Comparison of ENCODE assay signal across 2 cellular contexts in genomic region chr11:119361056-119361787, GRCh38.
TF ChIP-seq lines count a peak whose summit lies in the region.

No MANE protein-coding gene starts in this region.

TF ChIP-seq in HEK293, 187 proteins besides CTCF, POLR2A, EP300 and RAD21 (continues in another document):
- TF ChIP-seq ZSCAN30 (tag by site-specific recombination; IDR thresholded peaks at IDR 0.05), result no peak
- TF ChIP-seq ZNF341 (tag by site-specific recombination; IDR thresholded peaks at IDR 0.05; ENCODE audit: low read depth), result peak; percentile 40; the same call in 1 of the 2 replicates
- TF ChIP-seq ZNF600 (tag by site-specific recombination; IDR thresholded peaks at IDR 0.05), result peak; percentile 88
- TF ChIP-seq KLF17 (tag by site-specific recombination; IDR thresholded peaks at IDR 0.05), result peak; percentile 54
- no peak for TF ChIP-seq ZNF114 (tag by site-specific recombination; IDR thresholded peaks at IDR 0.05)
- TF ChIP-seq PATZ1 (tag by site-specific recombination; IDR thresholded peaks at IDR 0.05), result peak; percentile 69
- TF ChIP-seq ZNF366 (tag by site-specific recombination; conservative IDR thresholded peaks at IDR 0.05), result peak; percentile 62
- peak; percentile 41; the same call in 1 of the 2 replicates for TF ChIP-seq SCRT2 (tag by site-specific recombination; IDR thresholded peaks at IDR 0.05)
- TF ChIP-seq ZEB2 (tag by site-specific recombination; IDR thresholded peaks at IDR 0.05), result 0 out of 2 replicates have a peak, but pooled peaks have one; percentile 38
- no peak for TF ChIP-seq YY1 (tag by site-specific recombination; IDR thresholded peaks at IDR 0.05)
- no peak for TF ChIP-seq ZNF155 (tag by site-specific recombination; IDR thresholded peaks at IDR 0.05)
- TF ChIP-seq HOXD13 (CRISPR knock-in tag; IDR thresholded peaks at IDR 0.05; ENCODE audit: borderline replicate concordance), result no peak
- peak; percentile 41; the same call in 1 of the 2 replicates for TF ChIP-seq SP2 (tag by site-specific recombination; IDR thresholded peaks at IDR 0.05)
- TF ChIP-seq OVOL3 (tag by site-specific recombination; IDR thresholded peaks at IDR 0.05), result no peak
- TF ChIP-seq ZNF629 (tag by site-specific recombination; IDR thresholded peaks at IDR 0.05), result peak; percentile 53
- no peak for TF ChIP-seq BCL11A (tag by site-specific recombination; IDR thresholded peaks at IDR 0.05; ENCODE audit: low read depth)
- peak; percentile 31; the same call in 1 of the 2 replicates for TF ChIP-seq KLF8 (tag by site-specific recombination; IDR thresholded peaks at IDR 0.05)
- TF ChIP-seq ZFHX2 (tag by site-specific recombination; conservative IDR thresholded peaks at IDR 0.05), result peak; percentile 85
- peak; percentile 53; the same call in 1 of the 2 replicates for TF ChIP-seq ZXDB (tag by site-specific recombination; IDR thresholded peaks at IDR 0.05)
- 0 out of 2 replicates have a peak, but pooled peaks have one; percentile 19 for TF ChIP-seq ZNF558 (tag by site-specific recombination; IDR thresholded peaks at IDR 0.05)
- 0 out of 2 replicates have a peak, but pooled peaks have one; percentile 22 for TF ChIP-seq ZFP69B (tag by site-specific recombination; IDR thresholded peaks at IDR 0.05)
- no peak for TF ChIP-seq ZNF571 (tag by site-specific recombination; IDR thresholded peaks at IDR 0.05)
- TF ChIP-seq ZFP41 (tag by site-specific recombination; IDR thresholded peaks at IDR 0.05; ENCODE audit: borderline replicate concordance), result no peak
- TF ChIP-seq FEZF1 (tag by site-specific recombination; IDR thresholded peaks at IDR 0.05), result peak; percentile 55
- peak; percentile 48 for TF ChIP-seq GLIS1 (tag by site-specific recombination; IDR thresholded peaks at IDR 0.05)
- peak; percentile 88 for TF ChIP-seq WT1 (tag by site-specific recombination; IDR thresholded peaks at IDR 0.05)
- TF ChIP-seq ZBTB17 (tag by site-specific recombination; IDR thresholded peaks at IDR 0.05), result peak; percentile 98
- TF ChIP-seq ZFP37 (tag by site-specific recombination; IDR thresholded peaks at IDR 0.05), result 0 out of 2 replicates have a peak, but pooled peaks have one; percentile 26
- TF ChIP-seq ZNF335 (tag by site-specific recombination; conservative IDR thresholded peaks at IDR 0.05), result peak; percentile 86
- TF ChIP-seq ZNF704 (tag by site-specific recombination; IDR thresholded peaks at IDR 0.05), result no peak
- TF ChIP-seq ZBTB8A (tag by site-specific recombination; IDR thresholded peaks at IDR 0.05), result peak; percentile 25; the same call in 1 of the 2 replicates
- no peak for TF ChIP-seq PBX3 (CRISPR knock-in tag; IDR thresholded peaks at IDR 0.05)
- TF ChIP-seq SP7 (tag by site-specific recombination; IDR thresholded peaks at IDR 0.05), result peak; percentile 69
- TF ChIP-seq OSR2 (tag by site-specific recombination; IDR thresholded peaks at IDR 0.05), result peak; percentile 83
- 0 out of 2 replicates have a peak, but pooled peaks have one; percentile 33 for TF ChIP-seq ZNF660 (tag by site-specific recombination; IDR thresholded peaks at IDR 0.05)
- TF ChIP-seq TRIM28 (IDR thresholded peaks at IDR 0.05; ENCODE audit: borderline replicate concordance, low read length), result peak; percentile 84; the same call in 1 of the 2 replicates

TF ChIP-seq in H1, 55 proteins besides CTCF, POLR2A, EP300 and RAD21:
- no peak for TF ChIP-seq SIX5 (IDR thresholded peaks at IDR 0.05; ENCODE audit: low read depth, low read length)
- TF ChIP-seq TAF7 (optimal IDR thresholded peaks at IDR 0.05; ENCODE audit: borderline replicate concordance, low read depth, low read length), result no peak
- no peak for TF ChIP-seq YY1 (IDR thresholded peaks at IDR 0.05; ENCODE audit: low read depth, low read length)
- no peak for TF ChIP-seq ZNF274 (IDR thresholded peaks at IDR 0.05; ENCODE audit: borderline replicate concordance, extremely low read depth, low read length)
- TF ChIP-seq NRF1 (IDR thresholded peaks at IDR 0.05; ENCODE audit: low read depth, low read length), result no peak
- no peak for TF ChIP-seq SRF (IDR thresholded peaks at IDR 0.05; ENCODE audit: low read depth, low read length)
- no peak for TF ChIP-seq SP4 (IDR thresholded peaks at IDR 0.05; ENCODE audit: low read length)
- no peak for TF ChIP-seq KDM4A (IDR thresholded peaks at IDR 0.05; ENCODE audit: low read depth, low read length, severe bottlenecking)
- TF ChIP-seq CTBP2 (IDR thresholded peaks at IDR 0.05; ENCODE audit: borderline replicate concordance, insufficient read depth, insufficient read length, low read length), result peak; percentile 89
- TF ChIP-seq MAFK (IDR thresholded peaks at IDR 0.05; ENCODE audit: low read depth, low read length), result no peak
- TF ChIP-seq MAX (IDR thresholded peaks at IDR 0.05), result peak; percentile 73
- no peak for TF ChIP-seq HDAC6 (IDR thresholded peaks at IDR 0.05; ENCODE audit: low read depth, low read length)
- TF ChIP-seq SAP30 (IDR thresholded peaks at IDR 0.05; ENCODE audit: insufficient read depth, insufficient replicate concordance, low read length), result no peak
- no peak for TF ChIP-seq RXRA (IDR thresholded peaks at IDR 0.05; ENCODE audit: insufficient read depth, low read depth, low read length)
- TF ChIP-seq NANOG (IDR thresholded peaks at IDR 0.05; ENCODE audit: insufficient read depth, low read depth, low read length, poor library complexity, severe bottlenecking), result no peak
- TF ChIP-seq TEAD4 (IDR thresholded peaks at IDR 0.05; ENCODE audit: low read depth, low read length), result peak; percentile 74
- peak; percentile 81 to 89; a peak in 3 of 4 replicates for TF ChIP-seq SIN3A (conservative IDR thresholded peaks at IDR 0.05 in 1 of 2, IDR thresholded peaks at IDR 0.05 in 1 of 2; ENCODE audit: low read depth in 1 of 2, low read length in 2 of 2)
- TF ChIP-seq CREB1 (IDR thresholded peaks at IDR 0.05), result no peak
- TF ChIP-seq FOSL1 (IDR thresholded peaks at IDR 0.05; ENCODE audit: insufficient read depth, low read depth, low read length), result no peak
- no peak for TF ChIP-seq SP2 (IDR thresholded peaks at IDR 0.05; ENCODE audit: low read length)
- no peak for TF ChIP-seq HDAC2 (IDR thresholded peaks at IDR 0.05; ENCODE audit: borderline replicate concordance in 1 of 2, low read depth in 2 of 2, low read length in 2 of 2)
- TF ChIP-seq POU5F1 (IDR thresholded peaks at IDR 0.05; ENCODE audit: low read depth, low read length), result no peak
- no peak for TF ChIP-seq BRCA1 (IDR thresholded peaks at IDR 0.05; ENCODE audit: low read depth, low read length)
- TF ChIP-seq USF2 (IDR thresholded peaks at IDR 0.05; ENCODE audit: low read length), result no peak
- TF ChIP-seq SIRT6 (IDR thresholded peaks at IDR 0.05; ENCODE audit: low read length), result no peak
- no peak for TF ChIP-seq RFX5 (IDR thresholded peaks at IDR 0.05; ENCODE audit: borderline replicate concordance, low read depth, low read length)
- TF ChIP-seq JUND (IDR thresholded peaks at IDR 0.05; ENCODE audit: low read length), result peak; percentile 64; the same call in 1 of the 2 replicates
- no peak for TF ChIP-seq KDM5A (IDR thresholded peaks at IDR 0.05; ENCODE audit: low read length)
- no peak for TF ChIP-seq KDM1A (IDR thresholded peaks at IDR 0.05; ENCODE audit: borderline replicate concordance, low read length)
- no peak for TF ChIP-seq BACH1 (IDR thresholded peaks at IDR 0.05; ENCODE audit: low read length)
- no peak for TF ChIP-seq TBP (IDR thresholded peaks at IDR 0.05; ENCODE audit: low read depth, low read length)
- no peak for TF ChIP-seq SP1 (IDR thresholded peaks at IDR 0.05; ENCODE audit: low read depth, low read length)
- TF ChIP-seq GABPA (IDR thresholded peaks at IDR 0.05; ENCODE audit: borderline replicate concordance, insufficient read depth, low read length), result no peak
- no peak for TF ChIP-seq CHD2 (IDR thresholded peaks at IDR 0.05; ENCODE audit: low read length)
- TF ChIP-seq RBBP5 (IDR thresholded peaks at IDR 0.05; ENCODE audit: borderline replicate concordance, low read depth, low read length), result no peak
- TF ChIP-seq GTF2F1 (IDR thresholded peaks at IDR 0.05; ENCODE audit: borderline replicate concordance, low read depth, low read length), result no peak
- TF ChIP-seq PHF8 (conservative IDR thresholded peaks at IDR 0.05; ENCODE audit: low read depth, low read length), result no peak
- no peak for TF ChIP-seq JUN (IDR thresholded peaks at IDR 0.05; ENCODE audit: low read depth, low read length)
